14 cellular contexts compared by ENCODE assay signal in genomic region chr19:48760514-48761221, GRCh38. TPM values are rescaled to one million over a fixed set of nuclear protein-coding genes. Genes with fewer than 3 reads are reported as not detected.
DNase-seq lines count a peak whose midpoint lies in the region; ATAC-seq, FAIRE-seq and TF ChIP-seq lines count a peak whose summit lies in the region.
"Had no signal": no experiment of that assay in that cellular context is flagged by ENCODE, and none has a peak within 500 bp of the region (broad histone marks: within the 10 kb centered on the region; RNA-seq: fewer than 3 reads in every experiment).

No MANE protein-coding gene starts in this region.

- H3K36me3 ChIP-seq in bronchial epithelial cell (ENCODE audit: control insufficient read depth, insufficient read depth, low read length) = no peaks in the 10 kb centered on the region
- H3K36me3 ChIP-seq in psoas muscle (ENCODE audit: insufficient read depth in 1 of 2, low read depth in 1 of 2) = no peaks in the 10 kb centered on the region
- H3K36me3 ChIP-seq: left lung, sigmoid colon, thoracic aorta had no signal

- DNase-seq in ELR (ENCODE audit: low read depth) (peak; percentile 76), HuH-7.5 (ENCODE audit: low spot score) (peak; percentile 22), bronchial epithelial cell (ENCODE audit: low read depth) (peak; percentile 19), psoas muscle (no peak), NCI-H226 (no peak), NCI-H82 (lab: John Stamatoyannopoulos, UW) (no peak)
- DNase-seq: NCI-H1930, sigmoid colon had no signal

- peaks cover 1% of the 10 kb centered on the region for H3K27me3 ChIP-seq in bronchial epithelial cell (ENCODE audit: control insufficient read depth, insufficient read depth, low read length)
- H3K27me3 ChIP-seq in psoas muscle (ENCODE audit: insufficient read depth in 3 of 3, low read length in 2 of 3) = no peaks in the 10 kb centered on the region

- H3K4me3 ChIP-seq in bronchial epithelial cell (ENCODE audit: low read depth, low read length) = no peak overlapping the region
- no peak overlapping the region for H3K4me3 ChIP-seq in psoas muscle
- H3K4me3 ChIP-seq: hepatocyte, left lung, sigmoid colon, thoracic aorta had no signal

- no peaks in the 10 kb centered on the region for H3K9me3 ChIP-seq in psoas muscle
- H3K9me3 ChIP-seq: left lung, sigmoid colon, thoracic aorta had no signal

- ATAC-seq in psoas muscle (peak in 2 of 4 donors; percentile 28 to 32), HG03342 (IDR thresholded peaks at IDR 0.05; ENCODE audit: unreplicated experiment) (no peak)
- ATAC-seq: left lung, SK-N-SH treated with all-trans-retinoic acid at 6 μM for 48 hours had no signal

- H3K27ac ChIP-seq in psoas muscle = peak overlapping the region; percentile 46
- H3K27ac ChIP-seq: hepatocyte, thoracic aorta had no signal

- intact Hi-C loops in psoas muscle (cut with DNase I) = no loop called here

- H3K4me1 ChIP-seq in psoas muscle = peaks cover 14% of the 10 kb centered on the region
- H3K4me1 ChIP-seq: sigmoid colon had no signal

- 67 to 68% (median 67%) methylated on average over 16 of the region's 16 CpGs for WGBS in psoas muscle, 3 donors

- TF ChIP-seq CTCF in bronchial epithelial cell (IDR thresholded peaks at IDR 0.05; ENCODE audit: insufficient read depth, low read length, severe bottlenecking) (no peak), psoas muscle (IDR thresholded peaks at IDR 0.05) (no peak)

- no peak for FAIRE-seq in bronchial epithelial cell (lab: Jason Lieb, UNC)

RNA-seq across cellular contexts. Expression of gene FGF21, which starts 5.3 kb away (rescaled TPM):
- not detected in 2 replicates for total RNA-seq in bronchial epithelial cell
- total RNA-seq in psoas muscle = 1 to 10 TPM in 2 of 4 donors, not detected in 2; 1.7 to 6.2 TPM
- polyA plus RNA-seq in psoas muscle = under 1 TPM in 2 of 3 donors, not detected in 1; 0.06 to 0.31 TPM
- total RNA-seq: hepatocyte; left lung; natural killer cell treated with Interleukin-12 subunit alpha and Interleukin-12 subunit beta and Interleukin-15 and Interleukin-18, amount 100 ng/mL, for 72 hours; sigmoid colon; thoracic aorta had no signal
- polyA plus RNA-seq: hepatocyte, sigmoid colon had no signal

RNA-seq across cellular contexts. Expression of gene FUT1, which starts 8.2 kb away (rescaled TPM):
- 12.1 and 16.9 TPM in 2 replicates for total RNA-seq in bronchial epithelial cell
- 1 to 10 TPM; 1.6 to 2.3 (median 2.0) TPM for total RNA-seq in psoas muscle
- 1 to 10 TPM; 1.1 to 1.3 (median 1.3) TPM for polyA plus RNA-seq in psoas muscle

RNA-seq across cellular contexts. Expression of gene IZUMO1, which starts 14.0 kb away (rescaled TPM):
- total RNA-seq in bronchial epithelial cell = 0.26 and 2.3 TPM in 2 replicates
- under 1 TPM in 3 of 4 donors, not detected in 1; 0.26 to 0.76 (median 0.36) TPM for total RNA-seq in psoas muscle
- polyA plus RNA-seq in psoas muscle = under 1 TPM in 2 of 3 donors, not detected in 1; 0.18 to 0.66 TPM
- total RNA-seq: natural killer cell treated with Interleukin-12 subunit alpha and Interleukin-12 subunit beta and Interleukin-15 and Interleukin-18, amount 100 ng/mL, for 72 hours; sigmoid colon; thoracic aorta had no signal

RNA-seq across cellular contexts. Expression of gene RASIP1, which starts 20.3 kb away (rescaled TPM):
- total RNA-seq in bronchial epithelial cell (2.4 and 2.9 TPM in 2 replicates), psoas muscle (1 to 10 TPM; 6.9 to 9.7 (median 8.0) TPM)
- 1 to 10 TPM; 3.9 to 7.7 (median 4.9) TPM for polyA plus RNA-seq in psoas muscle

RNA-seq across cellular contexts. Expression of gene MAMSTR, which starts 41.1 kb away (rescaled TPM):
- total RNA-seq in bronchial epithelial cell (0.13 and 0.26 TPM in 2 replicates), psoas muscle (10 to 100 TPM in 3 of 4 donors, 1 to 10 TPM in 1; 7.9 to 50.9 (median 32.9) TPM)
- polyA plus RNA-seq in psoas muscle = 10 to 100 TPM in 1 of 3 donors, 1 to 10 TPM in 2; 3.1 to 10.5 (median 8.4) TPM
- total RNA-seq: thoracic aorta had no signal

Comparison
In these comparisons a context has a peak if more than half of its experiments do, and no peak if none do; other contexts are left out.
1. DNase-seq: peak in ELR (single experiment), HuH-7.5 (single experiment) and bronchial epithelial cell (single experiment); none in psoas muscle (0 of 2), NCI-H226 (single experiment) and NCI-H82 (single experiment).